In the genomic region with DNA sequence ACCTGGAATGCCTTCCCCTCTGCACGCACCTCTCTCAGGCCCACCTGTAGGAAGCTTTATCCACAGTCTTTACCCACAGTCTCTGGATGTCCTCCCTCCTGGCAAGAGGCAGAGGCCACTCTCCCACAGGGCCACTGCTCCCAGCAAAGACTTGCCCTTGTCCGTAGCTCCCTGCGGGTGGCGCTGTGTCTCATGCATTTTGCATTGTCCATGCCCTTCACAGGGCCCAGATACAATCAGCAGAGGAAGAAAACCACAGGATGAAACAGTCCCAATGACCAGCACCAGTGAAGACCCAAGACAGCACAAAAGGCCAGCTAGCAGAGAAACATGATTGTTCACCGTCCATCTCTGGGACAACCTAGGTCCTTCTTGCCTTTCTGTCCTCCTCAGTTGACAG, we compare ENCODE assay signal across 10 cellular contexts. TPM values are rescaled to one million over a fixed set of nuclear protein-coding genes. Genes with fewer than 3 reads are reported as not detected.
A peak's percentile ranks its signal among the peaks of the same experiment; 100 is the strongest.
DNase-seq lines count a peak whose midpoint lies in the region; ATAC-seq, FAIRE-seq and TF ChIP-seq lines count a peak whose summit lies in the region.
"Had no signal": no experiment of that assay in that cellular context is flagged by ENCODE, and none has a peak within 500 bp of the region (broad histone marks: within the 10 kb centered on the region; RNA-seq: fewer than 3 reads in every experiment).

No MANE protein-coding gene starts in this region.

- H3K4me2 ChIP-seq in K562 (ENCODE audit: insufficient read depth, low read length), result no peak overlapping the region

- H3K9me1 ChIP-seq in K562 (ENCODE audit: control insufficient read depth, insufficient read depth, low read length), result no peaks in the 10 kb centered on the region

- H4K20me1 ChIP-seq in K562 (replicated peaks; ENCODE audit: control insufficient read depth, insufficient read depth, low read length), result peaks cover 15% of the 10 kb centered on the region; the same call in 1 of the 2 replicates

- intact Hi-C loops in K562 (cut with micrococcal nuclease), result no loop called here
- intact Hi-C loops in thyroid gland (cut with DNase I), result no loop called here
- intact Hi-C loops in esophagus muscularis mucosa (cut with DNase I), result no loop called here

- no peak overlapping the region for H3K27ac Mint-ChIP-seq in nephron progenitor cell

- H3K27me3 ChIP-seq in K562 (ENCODE audit: control insufficient read depth in 2 of 2, insufficient read depth in 2 of 2, low read length in 2 of 2) (peaks cover 22 to 59% of the 10 kb centered on the region in 2 experiments), thyroid gland (peaks cover 9% of the 10 kb centered on the region), esophagus muscularis mucosa (peaks cover 0 to 84% (median 28%) of the 10 kb centered on the region in 4 donors)

- H3K4me3 Mint-ChIP-seq in nephron progenitor cell, result peak overlapping the region; percentile 65

- peak; percentile 92 for ATAC-seq in K562

- peak; percentile 25 to 66; a peak in 3 of 4 replicates for TF ChIP-seq RAD21 in K562 (CRISPR knock-in tag; conservative IDR thresholded peaks at IDR 0.05 in 1 of 2, IDR thresholded peaks at IDR 0.05 in 1 of 2)

- H3K27ac ChIP-seq in K562 (ENCODE audit: extremely low read depth, low read depth, low read length) (no peak overlapping the region), thyroid gland (no peak overlapping the region), esophagus muscularis mucosa (replicated peaks in 1 of 4) (no peak overlapping the region)
- H3K27ac ChIP-seq: adrenal gland, BLaER1 had no signal

- in situ Hi-C loops in K562 (cut with MboI), result no loop called here

- H3K4me1 ChIP-seq in K562 (replicated peaks in 1 of 2; ENCODE audit: control insufficient read depth in 2 of 2, insufficient read depth in 2 of 2, low read length in 2 of 2) (peaks cover 0 to 28% of the 10 kb centered on the region in 2 experiments; a peak in 3 of 5 replicates), thyroid gland (peaks cover 7 to 18% of the 10 kb centered on the region in 2 donors), esophagus muscularis mucosa (peaks cover 20 to 33% (median 32%) of the 10 kb centered on the region in 4 donors)

- POLR2A ChIA-PET in K562 (lab: Yijun Ruan, JAX), result interaction anchor here (0.5 to 0.6 kb wide), 2 partner anchors 140 to 407 kb away, joined by 3 to 5 read pairs; no protein-coding TSS in a partner anchor

- H3K79me2 ChIP-seq in K562 (ENCODE audit: control insufficient read depth, insufficient read depth, low read length), result no peaks in the 10 kb centered on the region

- H3K4me1 Mint-ChIP-seq in nephron progenitor cell, result peaks cover 17% of the 10 kb centered on the region

- CTCF ChIA-PET in K562 (lab: Yijun Ruan, JAX; ENCODE audit: low intra/inter-chr PET ratio), result no interaction called here

- no peak overlapping the region for H2AFZ ChIP-seq in K562 (ENCODE audit: low read depth, low read length)

- H3K36me3 ChIP-seq in K562 (ENCODE audit: control insufficient read depth, insufficient read depth, low read length) (no peaks in the 10 kb centered on the region), thyroid gland (no peaks in the 10 kb centered on the region), esophagus muscularis mucosa (no peaks in the 10 kb centered on the region)
- H3K36me3 ChIP-seq: adrenal gland, BLaER1 had no signal

- H3K27me3 Mint-ChIP-seq in nephron progenitor cell (ENCODE audit: low read depth, poor library complexity), result peaks cover 90% of the 10 kb centered on the region

- TF ChIP-seq CTCF in K562 (IDR thresholded peaks at IDR 0.05 in 2 of 3, conservative IDR thresholded peaks at IDR 0.05 in 1 of 3; ENCODE audit: insufficient read depth in 2 of 3, low read depth in 1 of 3, low read length in 3 of 3), result peak; percentile 68 to 75 (median 70)
- peak; percentile 18 for TF ChIP-seq CTCF in nephron progenitor cell (IDR thresholded peaks at IDR 0.05)
- no peak for TF ChIP-seq CTCF in thyroid gland (IDR thresholded peaks at IDR 0.05)
- no peak for TF ChIP-seq CTCF in esophagus muscularis mucosa (IDR thresholded peaks at IDR 0.05)

- DNase-seq in NCI-H1694 (lab: John Stamatoyannopoulos, UW), result peak; percentile 4
- DNase-seq in NCI-H1694 treated with DMSO at 0.1 percent for 48 hours (lab: John Stamatoyannopoulos, UW), result no peak
- DNase-seq in LHCN-M2 (ENCODE audit: low read depth), result peak; percentile 27
- DNase-seq in K562 (ENCODE audit: extremely low read depth in 1 of 4, low spot score in 3 of 4), result peak; percentile 34 to 66 (median 39)
- peak; percentile 35 for DNase-seq in nephron progenitor cell
- DNase-seq in thyroid gland, result no peak
- DNase-seq in hypothalamus (lab: John Stamatoyannopoulos, UW), result no peak
- no peak for DNase-seq in esophagus muscularis mucosa (ENCODE audit: extremely low spot score)

- WGBS in K562 (ENCODE audit: insufficient coverage, low coverage, missing lambda C conversion rate), result 0% methylated on average over 4 of the region's 5 CpGs
- WGBS in thyroid gland, 2 donors, result 33 to 34% methylated on average over 4 to 5 of the region's 5 CpGs
- WGBS in esophagus muscularis mucosa, result 49% methylated on average over 5 of the region's 5 CpGs

- peak; percentile 65 for FAIRE-seq in K562 (lab: Jason Lieb, UNC)

- no peak overlapping the region for H3K4me3 ChIP-seq in K562
- no peak overlapping the region for H3K4me3 ChIP-seq in thyroid gland (replicated peaks in 1 of 3)
- H3K4me3 ChIP-seq in esophagus muscularis mucosa, result no peak overlapping the region
- H3K4me3 ChIP-seq: adrenal gland had no signal

- no peaks in the 10 kb centered on the region for H3K36me3 Mint-ChIP-seq in nephron progenitor cell (ENCODE audit: low read depth)

- H3K9me3 ChIP-seq in K562 (replicated peaks; ENCODE audit: control insufficient read depth, insufficient read depth, low read depth, low read length) (no peaks in the 10 kb centered on the region), thyroid gland (no peaks in the 10 kb centered on the region), esophagus muscularis mucosa (no peaks in the 10 kb centered on the region)
- H3K9me3 ChIP-seq: adrenal gland, BLaER1 had no signal

- no peaks in the 10 kb centered on the region for H3K9me3 Mint-ChIP-seq in nephron progenitor cell

- TF ChIP-seq POLR2A in K562 (conservative IDR thresholded peaks at IDR 0.05) (no peak), thyroid gland (IDR thresholded peaks at IDR 0.05) (no peak), esophagus muscularis mucosa (IDR thresholded peaks at IDR 0.05; ENCODE audit: low read depth) (no peak)

- no peak overlapping the region for H3K9ac ChIP-seq in K562 (ENCODE audit: insufficient read depth in 1 of 2, low read depth in 2 of 2, low read length in 2 of 2)
- H3K9ac ChIP-seq: BLaER1 had no signal

- TF ChIP-seq EP300 in K562 (IDR thresholded peaks at IDR 0.05; ENCODE audit: low read length) (no peak), esophagus muscularis mucosa (IDR thresholded peaks at IDR 0.05) (no peak)

- BruUV-seq in K562 (replicated peaks; lab: Mats Ljungman, UMichigan), result no TSS peak

TF ChIP-seq in K562, 482 proteins besides CTCF, POLR2A, EP300 and RAD21:
- TF ChIP-seq ATF1 (CRISPR knock-in tag; IDR thresholded peaks at IDR 0.05) (no peak), ATF1 (tag; IDR thresholded peaks at IDR 0.05) (no peak), ESRRA (IDR thresholded peaks at IDR 0.05; ENCODE audit: borderline replicate concordance, low read depth) (peak; percentile 60; the same call in 1 of the 2 replicates), GATA2 (CRISPR knock-in tag; IDR thresholded peaks at IDR 0.05) (peak; percentile 79), CBFB (CRISPR knock-in tag; IDR thresholded peaks at IDR 0.05) (0 out of 2 replicates have a peak, but pooled peaks have one; percentile 63)
- TF ChIP-seq, protein P1, sequence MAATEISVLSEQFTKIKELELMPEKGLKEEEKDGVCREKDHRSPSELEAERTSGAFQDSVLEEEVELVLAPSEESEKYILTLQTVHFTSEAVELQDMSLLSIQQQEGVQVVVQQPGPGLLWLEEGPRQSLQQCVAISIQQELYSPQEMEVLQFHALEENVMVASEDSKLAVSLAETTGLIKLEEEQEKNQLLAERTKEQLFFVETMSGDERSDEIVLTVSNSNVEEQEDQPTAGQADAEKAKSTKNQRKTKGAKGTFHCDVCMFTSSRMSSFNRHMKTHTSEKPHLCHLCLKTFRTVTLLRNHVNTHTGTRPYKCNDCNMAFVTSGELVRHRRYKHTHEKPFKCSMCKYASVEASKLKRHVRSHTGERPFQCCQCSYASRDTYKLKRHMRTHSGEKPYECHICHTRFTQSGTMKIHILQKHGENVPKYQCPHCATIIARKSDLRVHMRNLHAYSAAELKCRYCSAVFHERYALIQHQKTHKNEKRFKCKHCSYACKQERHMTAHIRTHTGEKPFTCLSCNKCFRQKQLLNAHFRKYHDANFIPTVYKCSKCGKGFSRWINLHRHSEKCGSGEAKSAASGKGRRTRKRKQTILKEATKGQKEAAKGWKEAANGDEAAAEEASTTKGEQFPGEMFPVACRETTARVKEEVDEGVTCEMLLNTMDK (IDR thresholded peaks at IDR 0.05; ENCODE audit: borderline replicate concordance, insufficient read depth, low read depth, low read length, poor library complexity, severe bottlenecking), result peak; percentile 4

RNA-seq across cellular contexts. Expression of a gene that starts 2.1 kb away (rescaled TPM):
- total RNA-seq in LHCN-M2 (2014; rRNA removed) (0.38 and 0.57 TPM in 2 replicates), K562 (2014; rRNA removed) (not detected in 2 replicates), K562 (2014; rRNA removed; fragmentation: Illumina TruSeq; extraction: Trizol) (not detected in 2 replicates), K562 (2015; rRNA removed; fragmentation: Illumina TruSeq; extraction: Trizol) (not detected in 2 replicates), K562 (2021) (not detected in 2 replicates), thyroid gland (under 1 TPM in 2 of 4 donors, not detected in 2; 0.40 to 0.44 TPM), esophagus muscularis mucosa (1 to 10 TPM in 3 of 4 donors, under 1 TPM in 1; 0.42 to 5.1 (median 2.7) TPM)
- 1.1 TPM for polyA plus RNA-seq in LHCN-M2 (2012)
- not detected in 2 replicates for total RNA-seq in K562 (2011; cell fraction: chromatin; rRNA removed; ENCODE audit: low replicate concordance)
- not detected in 2 replicates for total RNA-seq in K562 (2011; cell fraction: nucleolus; rRNA removed)
- not detected in 2 replicates for total RNA-seq in K562 (2011; cell fraction: nucleoplasm; rRNA removed)
- polyA plus RNA-seq in K562 (2011; rRNA removed) (not detected in 2 replicates), K562 (2014; fragmentation: Illumina TruSeq; extraction: Trizol) (not detected in 2 replicates), K562 (2014; fragmentation: Nextera tagmentation; extraction: Ambion mirVana) (not detected), K562 (2014; rRNA removed) (not detected in 2 replicates)
- polyA plus RNA-seq in K562 (2011; cell fraction: cytosol; rRNA removed), result not detected in 2 replicates
- 0.04 TPM in 1 of 2 replicates, not detected in the other for polyA plus RNA-seq in K562 (2011; cell fraction: nucleus; rRNA removed)
- 0.10 TPM in 1 of 2 replicates, not detected in the other for polyA plus RNA-seq in K562 (2012)
- polyA minus RNA-seq in K562 (2011; rRNA and poly(A)+ RNA removed), result not detected in 2 replicates
- not detected in 2 replicates for polyA minus RNA-seq in K562 (2011; cell fraction: cytosol; rRNA and poly(A)+ RNA removed)
- polyA minus RNA-seq in K562 (2011; cell fraction: nucleus; rRNA and poly(A)+ RNA removed), result not detected in 2 replicates

Comparison
In these comparisons a context has a peak if more than half of its experiments do, and no peak if none do; other contexts are left out.
1. DNase-seq: peak in NCI-H1694 (single experiment), LHCN-M2 (single experiment), K562 (4 of 4) and nephron progenitor cell (single experiment); none in NCI-H1694 treated with DMSO at 0.1 percent for 48 hours (single experiment), thyroid gland (0 of 2), hypothalamus (0 of 51) and esophagus muscularis mucosa (single experiment).
2. CTCF ChIP-seq: peak in K562 (3 of 3) and nephron progenitor cell (single experiment); none in thyroid gland (0 of 6) and esophagus muscularis mucosa (0 of 3).